Comparison of ENCODE assay signal across 36 cellular contexts in genomic region chr2:58907644-58908043, GRCh38.
"Had no signal": no experiment of that assay in that cellular context is flagged by ENCODE, and none has a peak within 500 bp of the region (broad histone marks: within the 10 kb centered on the region; RNA-seq: fewer than 3 reads in every experiment).

No MANE protein-coding gene starts in this region.

- H3K36me3 ChIP-seq: MG63 had no signal

- H3K27me3 ChIP-seq: MG63 had no signal

- DNase-seq: Kasumi-1, MG63, MM.1S, MV-4-11, NCI-H1048, NCI-H1092, NCI-H1092 treated with DMSO at 0.1 percent for 48 hours, NCI-H1105, NCI-H1105 treated with DMSO at 0.1 percent for 48 hours, NCI-H1417, NCI-H1417 treated with DMSO at 0.1 percent for 48 hours, NCI-H1436, NCI-H1436 treated with DMSO at 0.1 percent for 48 hours, NCI-H146, NCI-H1694, NCI-H1694 treated with DMSO at 0.1 percent for 48 hours, NCI-H187, NCI-H187 treated with DMSO at 0.1 percent for 48 hours, NCI-H1930, NCI-H2029, NCI-H2029 treated with DMSO at 0.1 percent for 48 hours, NCI-H2081, NCI-H2081 treated with DMSO at 0.1 percent for 48 hours, NCI-H2107, NCI-H2171, NCI-H2171 treated with DMSO at 0.1 percent for 48 hours, NCI-H2227 treated with DMSO at 0.1 percent for 48 hours, NCI-H226, NCI-H345, NCI-H446, NCI-H446 treated with DMSO at 0.1 percent for 48 hours, NCI-H510A, NCI-H510A treated with DMSO at 0.1 percent for 48 hours, NCI-H524, NCI-H524 treated with DMSO at 0.1 percent for 48 hours, NCI-H526 had no signal

- H3K4me3 ChIP-seq: MG63 had no signal

- H3K9me3 ChIP-seq: MG63 had no signal
